1 cellular context compared by ENCODE assay signal in the genomic region with DNA sequence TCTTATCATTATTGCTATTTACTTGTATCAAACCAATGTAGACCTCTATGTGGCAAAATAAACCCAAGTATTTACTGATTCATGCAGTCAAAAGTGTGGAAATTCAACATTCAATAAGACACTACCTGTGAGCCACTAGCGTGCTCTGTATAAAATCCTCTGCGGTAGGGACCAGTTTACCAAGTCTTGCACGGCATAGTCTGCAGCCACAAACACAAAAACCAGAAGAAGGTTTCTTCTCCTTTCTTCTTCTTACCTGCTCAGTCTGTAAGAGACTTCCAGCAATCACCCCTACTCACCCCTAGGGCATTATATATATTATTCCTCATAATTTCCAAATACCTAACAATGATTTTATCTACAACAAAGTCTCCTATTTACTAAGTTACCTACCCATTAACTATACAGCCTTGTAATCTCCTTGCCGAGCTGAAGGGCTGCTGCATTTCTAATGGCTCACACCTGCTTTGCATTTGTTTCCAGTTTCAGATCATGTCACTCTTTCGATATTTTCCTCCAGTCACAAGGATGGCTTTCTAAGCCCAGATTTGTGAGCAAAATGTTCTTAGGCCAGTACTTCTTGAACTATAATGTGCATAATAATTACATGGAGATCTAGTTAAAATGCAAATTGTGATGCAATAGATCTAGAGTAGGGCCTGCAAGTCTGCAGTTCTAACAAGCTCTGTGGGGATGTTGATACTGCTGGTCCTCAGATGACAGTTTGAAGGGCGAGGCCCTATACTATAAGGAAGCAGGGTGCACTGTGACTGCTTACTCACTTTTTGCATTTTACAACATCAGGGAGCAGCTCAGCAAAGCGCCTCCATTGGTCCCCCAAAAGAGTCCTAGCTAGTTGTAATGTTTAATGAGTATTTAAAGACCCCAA.
TF ChIP-seq lines count a peak whose summit lies in the region.

No MANE protein-coding gene starts in this region.

TF ChIP-seq in HepG2, 621 proteins besides CTCF, POLR2A, EP300 and RAD21 (continued from another document):
- TF ChIP-seq, protein P1, sequence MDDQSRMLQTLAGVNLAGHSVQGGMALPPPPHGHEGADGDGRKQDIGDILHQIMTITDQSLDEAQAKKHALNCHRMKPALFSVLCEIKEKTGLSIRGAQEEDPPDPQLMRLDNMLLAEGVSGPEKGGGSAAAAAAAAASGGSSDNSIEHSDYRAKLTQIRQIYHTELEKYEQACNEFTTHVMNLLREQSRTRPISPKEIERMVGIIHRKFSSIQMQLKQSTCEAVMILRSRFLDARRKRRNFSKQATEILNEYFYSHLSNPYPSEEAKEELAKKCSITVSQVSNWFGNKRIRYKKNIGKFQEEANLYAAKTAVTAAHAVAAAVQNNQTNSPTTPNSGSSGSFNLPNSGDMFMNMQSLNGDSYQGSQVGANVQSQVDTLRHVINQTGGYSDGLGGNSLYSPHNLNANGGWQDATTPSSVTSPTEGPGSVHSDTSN (CRISPR knock-in tag; IDR thresholded peaks at IDR 0.05; ENCODE audit: borderline replicate concordance) = no peak
- TF ChIP-seq PTBP1 (IDR thresholded peaks at IDR 0.05; ENCODE audit: low read depth, low read length, poor library complexity, severe bottlenecking) = no peak
- TF ChIP-seq MEIS2 (CRISPR knock-in tag; IDR thresholded peaks at IDR 0.05) = no peak
- TF ChIP-seq, protein P2, sequence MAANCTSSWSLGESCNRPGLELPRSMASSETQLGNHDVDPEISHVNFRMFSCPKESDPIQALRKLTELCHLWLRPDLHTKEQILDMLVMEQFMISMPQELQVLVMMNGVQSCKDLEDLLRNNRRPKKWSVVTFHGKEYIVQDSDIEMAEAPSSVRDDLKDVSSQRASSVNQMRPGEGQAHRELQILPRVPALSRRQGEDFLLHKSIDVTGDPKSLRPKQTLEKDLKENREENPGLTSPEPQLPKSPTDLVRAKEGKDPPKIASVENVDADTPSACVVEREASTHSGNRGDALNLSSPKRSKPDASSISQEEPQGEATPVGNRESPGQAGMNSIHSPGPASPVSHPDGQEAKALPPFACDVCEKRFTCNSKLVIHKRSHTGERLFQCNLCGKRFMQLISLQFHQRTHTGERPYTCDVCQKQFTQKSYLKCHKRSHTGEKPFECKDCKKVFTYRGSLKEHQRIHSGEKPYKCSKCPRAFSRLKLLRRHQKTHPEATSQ (CRISPR knock-in tag; IDR thresholded peaks at IDR 0.05; ENCODE audit: borderline replicate concordance) = no peak
- TF ChIP-seq KDM5A (IDR thresholded peaks at IDR 0.05; ENCODE audit: borderline replicate concordance, low read length) = no peak
- TF ChIP-seq GMEB1 (CRISPR knock-in tag; IDR thresholded peaks at IDR 0.05; ENCODE audit: borderline replicate concordance) = no peak
- TF ChIP-seq ZSCAN25 (CRISPR knock-in tag; IDR thresholded peaks at IDR 0.05) = no peak
- no peak for TF ChIP-seq ZNF101 (CRISPR knock-in tag; IDR thresholded peaks at IDR 0.05; ENCODE audit: borderline replicate concordance, low read depth)
